8 cellular contexts compared by ENCODE assay signal in genomic region chr20:4160761-4161305, GRCh38. TPM values are rescaled to one million over a fixed set of nuclear protein-coding genes. Genes with fewer than 3 reads are reported as not detected.
DNase-seq lines count a peak whose midpoint lies in the region; ATAC-seq, FAIRE-seq and TF ChIP-seq lines count a peak whose summit lies in the region.

No MANE protein-coding gene starts in this region.

- H3K27me3 Mint-ChIP-seq in stimulated activated naive CD8-positive, alpha-beta T cell treated with anti-CD3 and anti-CD28 coated beads, Interleukin-15, Interleukin-2, amounts not matched to agents 100 ng/mL and 50 ng/mL, for 24 hours, result peaks cover 4% of the 10 kb centered on the region

- CTCF ChIA-PET in A549 (lab: Yijun Ruan, JAX), result interaction anchor here (1.0 to 8.5 kb wide), 3 partner anchors 53 to 450 kb away, joined by 3 to 65 read pairs (median 3); no protein-coding TSS in a partner anchor

- peak overlapping the region; percentile 78 for H3K27ac Mint-ChIP-seq in stimulated activated naive CD8-positive, alpha-beta T cell treated with anti-CD3 and anti-CD28 coated beads, Interleukin-15, Interleukin-2, amounts not matched to agents 100 ng/mL and 50 ng/mL, for 24 hours

- no peaks in the 10 kb centered on the region for H4K20me1 ChIP-seq in KMS-11 (ENCODE audit: insufficient read depth)

- no peak for TF ChIP-seq EP300 in A549 (IDR thresholded peaks at IDR 0.05)

- H3K4me2 ChIP-seq in A549 (peak overlapping the region; percentile 36), KMS-11 (peak overlapping the region; percentile 74)

- H3K4me3 Mint-ChIP-seq in stimulated activated naive CD8-positive, alpha-beta T cell treated with anti-CD3 and anti-CD28 coated beads, Interleukin-15, Interleukin-2, amounts not matched to agents 100 ng/mL and 50 ng/mL, for 24 hours, result no peak overlapping the region

- DNase-seq in A549 (ENCODE audit: low read depth in 1 of 2, low spot score in 1 of 2) (no peak), astrocyte of the spinal cord (ENCODE audit: low read depth, low spot score) (peak; percentile 65), left kidney (ENCODE audit: low read depth, low spot score) (peak; percentile 92), NCI-H1092 (lab: John Stamatoyannopoulos, UW) (no peak), NCI-H1436 (lab: John Stamatoyannopoulos, UW) (no peak)

- H3K4me1 ChIP-seq in A549, result peaks cover 98% of the 10 kb centered on the region
- peaks cover 57% of the 10 kb centered on the region for H3K4me1 ChIP-seq in KMS-11 (ENCODE audit: low read depth, poor library complexity, severe bottlenecking)

- H3K27ac ChIP-seq in A549, result peak overlapping the region; percentile 28 to 76; a peak in 3 of 6 replicates
- peak overlapping the region; percentile 96 for H3K27ac ChIP-seq in KMS-11

- TF ChIP-seq POLR2A in A549 (IDR thresholded peaks at IDR 0.05; ENCODE audit: low read length), result no peak

- POLR2A ChIA-PET in A549 (lab: Yijun Ruan, JAX), result interaction anchor here (1.3 kb wide), 1 partner anchor 26 kb away, joined by 3 read pairs; no protein-coding TSS in a partner anchor

- no peaks in the 10 kb centered on the region for H3K27me3 ChIP-seq in KMS-11 (ENCODE audit: insufficient read depth, low read depth)

- H3K9me3 Mint-ChIP-seq in stimulated activated naive CD8-positive, alpha-beta T cell treated with anti-CD3 and anti-CD28 coated beads, Interleukin-15, Interleukin-2, amounts not matched to agents 100 ng/mL and 50 ng/mL, for 24 hours, result no peaks in the 10 kb centered on the region

- FAIRE-seq in A549 (lab: Jason Lieb, UNC), result no peak

- no peaks in the 10 kb centered on the region; the same call in 1 of the 2 replicates for H3K79me2 ChIP-seq in KMS-11 (ENCODE audit: insufficient read depth, low read depth)

- TF ChIP-seq CTCF in A549 (IDR thresholded peaks at IDR 0.05) (no peak), KMS-11 (conservative IDR thresholded peaks at IDR 0.05; ENCODE audit: low read depth, low read length) (no peak), astrocyte of the spinal cord (IDR thresholded peaks at IDR 0.05; ENCODE audit: low read depth, low read length) (no peak)

- ATAC-seq in A549 (peak in 1 of 2 experiments; percentile 8; a peak in 3 of 6 replicates), HG03039 (IDR thresholded peaks at IDR 0.05; ENCODE audit: unreplicated experiment) (no peak)

- H3K4me1 Mint-ChIP-seq in stimulated activated naive CD8-positive, alpha-beta T cell treated with anti-CD3 and anti-CD28 coated beads, Interleukin-15, Interleukin-2, amounts not matched to agents 100 ng/mL and 50 ng/mL, for 24 hours (ENCODE audit: low read depth), result peaks cover 30% of the 10 kb centered on the region

- H3K36me3 ChIP-seq in KMS-11 (ENCODE audit: insufficient read depth), result no peaks in the 10 kb centered on the region

- H3K9me3 ChIP-seq in A549, result no peaks in the 10 kb centered on the region

- WGBS in A549 (ENCODE audit: missing lambda C conversion rate), result 72% methylated on average over 10 of the region's 14 CpGs

- in situ Hi-C loops in astrocyte of the spinal cord (cut with HindIII; ENCODE audit: low sequenced_read_pairs), result no loop called here

- H3K4me3 ChIP-seq in A549, result no peak overlapping the region
- no peak overlapping the region for H3K4me3 ChIP-seq in KMS-11 (IDR thresholded peaks at IDR 0.05; ENCODE audit: insufficient read depth, low read depth, low read length)
- no peak overlapping the region for H3K4me3 ChIP-seq in astrocyte of the spinal cord (ENCODE audit: low read depth, low read length)

- H3K9ac ChIP-seq in KMS-11, result peak overlapping the region; percentile 88

- no peaks in the 10 kb centered on the region for H3K36me3 Mint-ChIP-seq in stimulated activated naive CD8-positive, alpha-beta T cell treated with anti-CD3 and anti-CD28 coated beads, Interleukin-15, Interleukin-2, amounts not matched to agents 100 ng/mL and 50 ng/mL, for 24 hours (ENCODE audit: low read depth)

- peak overlapping the region; percentile 66 for H2AFZ ChIP-seq in KMS-11 (ENCODE audit: low read depth)

- TF ChIP-seq RAD21 in A549 (conservative IDR thresholded peaks at IDR 0.05 in 1 of 2, IDR thresholded peaks at IDR 0.05 in 1 of 2), result no peak

TF ChIP-seq in A549, 52 proteins besides CTCF, POLR2A, EP300 and RAD21:
- TF ChIP-seq MAFK (IDR thresholded peaks at IDR 0.05; ENCODE audit: partially characterized antibody) (peak; percentile 97), HEYL (CRISPR knock-in tag; IDR thresholded peaks at IDR 0.05) (no peak)

RNA-seq across cellular contexts. Expression of gene SMOX, which starts 12.2 kb away (rescaled TPM):
- polyA plus RNA-seq in A549 (2011; rRNA removed) (67.4 and 111 TPM in 2 replicates), A549 (2017; fragmentation: RNase III; extraction: RNeasy Plus Mini Kit Qiagen cat#74134 plus additional on column Dnase treatment) (118 to 139 TPM (median 131 TPM) in 3 replicates)
- 143 and 175 TPM in 2 replicates for polyA plus RNA-seq in A549 (2012; cell fraction: cytosol; rRNA removed)
- 251 and 331 TPM in 2 replicates for polyA plus RNA-seq in A549 (2012; cell fraction: nucleus; rRNA removed)
- polyA minus RNA-seq in A549 (2011; rRNA and poly(A)+ RNA removed), result 35.4 and 69.5 TPM in 2 replicates

Comparison
In these comparisons a context has a peak if more than half of its experiments do, and no peak if none do; other contexts are left out.
1. DNase-seq: peak in astrocyte of the spinal cord (single experiment) and left kidney (single experiment); none in A549 (0 of 2), NCI-H1092 (single experiment) and NCI-H1436 (single experiment).